Comparison of ENCODE assay signal across 8 cellular contexts in the genomic region with DNA sequence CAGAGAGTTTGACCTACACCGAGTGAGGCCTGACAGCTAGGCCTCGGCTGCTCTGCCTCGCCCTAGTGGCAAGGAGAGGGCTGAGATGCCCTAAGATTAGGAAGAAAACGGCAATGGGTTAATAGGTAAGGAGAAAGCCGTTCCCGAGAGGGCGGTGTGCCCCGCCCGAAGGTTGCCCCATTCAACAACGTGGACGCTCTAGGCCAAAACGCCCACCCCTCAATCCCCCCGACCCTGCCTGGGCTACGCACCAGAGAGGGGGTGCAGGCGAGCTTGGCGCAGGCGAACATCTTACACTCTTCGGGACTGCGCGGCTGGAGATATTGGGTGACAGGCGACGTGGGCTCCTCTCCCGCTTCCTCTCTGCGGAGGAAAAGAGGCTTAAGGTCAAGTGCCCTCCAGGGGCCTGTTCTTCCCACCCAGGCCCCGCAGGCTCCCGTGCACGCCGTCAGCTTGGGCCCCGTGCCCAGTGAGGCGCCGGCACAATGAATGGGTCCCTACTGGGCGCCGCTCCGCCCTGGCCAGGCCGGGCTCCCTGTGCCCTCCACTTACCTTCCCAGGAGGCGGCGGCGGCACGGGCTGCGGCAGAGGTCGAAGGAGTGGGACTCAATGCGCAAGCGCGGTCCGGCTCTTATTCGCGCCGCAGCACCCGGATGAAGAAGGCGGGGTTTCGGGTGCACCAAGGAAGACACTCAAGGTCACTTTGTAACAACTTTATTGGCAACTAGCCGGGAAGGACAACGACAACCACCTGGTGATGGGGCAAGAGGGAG. TPM values are rescaled to one million over a fixed set of nuclear protein-coding genes. Genes with fewer than 3 reads are reported as not detected.
A peak's percentile ranks its signal among the peaks of the same experiment; 100 is the strongest.
DNase-seq lines count a peak whose midpoint lies in the region; ATAC-seq and TF ChIP-seq lines count a peak whose summit lies in the region.

A gene (minus strand): TSS at position 607 of the 773 bp plus-strand sequence. CDS start 317 bp downstream, at position 290.

- H3K27me3 Mint-ChIP-seq in activated T-cell treated with anti-CD3 and anti-CD28 coated beads, Interleukin-2, amount 50 U/mL, for 24 hours = no peaks in the 10 kb centered on the region

- peak within 1 kb of the TSS; percentile 98 for H3K27ac Mint-ChIP-seq in activated T-cell treated with anti-CD3 and anti-CD28 coated beads, Interleukin-2, amount 50 U/mL, for 24 hours

- H3K4me3 Mint-ChIP-seq in activated T-cell treated with anti-CD3 and anti-CD28 coated beads, Interleukin-2, amount 50 U/mL, for 24 hours = peak within 1 kb of the TSS; percentile 95

- peak; percentile 91 for ATAC-seq in GM21576 (IDR thresholded peaks at IDR 0.05; ENCODE audit: unreplicated experiment)

- DNase-seq in DMS53 (lab: John Stamatoyannopoulos, UW) = peak; percentile 99
- peak; percentile 94 for DNase-seq in Jurkat, Clone E6-1 (ENCODE audit: low read depth, low spot score)
- peak; percentile 94 for DNase-seq in activated T-cell treated with anti-CD3 and anti-CD28 coated beads, Interleukin-2, amount 50 U/mL, for 24 hours
- DNase-seq in stimulated activated CD8-positive, alpha-beta memory T cell treated with anti-CD3 and anti-CD28 coated beads, Interleukin-7, amount 100 ng/mL, for 24 hours (ENCODE audit: low read depth) = peak; percentile 86

- peak within 1 kb of the TSS; percentile 97 for H3K4me3 ChIP-seq in Jurkat, Clone E6-1 (ENCODE audit: low read length)
- H3K4me3 ChIP-seq in esophagus (ENCODE audit: low read depth in 1 of 2, low read length in 2 of 2) (peak within 1 kb of the TSS; percentile 85 to 98), muscle layer of colon (ENCODE audit: low read depth in 1 of 2, low read length in 2 of 2) (peak within 1 kb of the TSS; percentile 67 to 75)

- peaks cover 58% of the 10 kb centered on the region for H3K36me3 Mint-ChIP-seq in activated T-cell treated with anti-CD3 and anti-CD28 coated beads, Interleukin-2, amount 50 U/mL, for 24 hours (ENCODE audit: low read depth)

- peak within 1 kb of the TSS; percentile 93 for H3K9ac ChIP-seq in muscle layer of colon (ENCODE audit: low read length)

- H3K9me3 Mint-ChIP-seq in activated T-cell treated with anti-CD3 and anti-CD28 coated beads, Interleukin-2, amount 50 U/mL, for 24 hours = peaks cover 3% of the 10 kb centered on the region

- H3K27ac ChIP-seq in esophagus (ENCODE audit: low read depth in 2 of 2, low read length in 1 of 2) (peak within 1 kb of the TSS; percentile 80 to 96), muscle layer of colon (ENCODE audit: low read depth, low read length) (peak within 1 kb of the TSS; percentile 80)

- H3K27me3 ChIP-seq in esophagus (ENCODE audit: control insufficient read depth in 1 of 2, insufficient read depth in 2 of 2, low read length in 2 of 2) (no peaks in the 10 kb centered on the region), muscle layer of colon (ENCODE audit: control insufficient read depth in 1 of 2, insufficient read depth in 2 of 2, low read length in 2 of 2) (no peaks in the 10 kb centered on the region)

- H3K36me3 ChIP-seq in esophagus (ENCODE audit: control insufficient read depth in 2 of 2, insufficient read depth in 2 of 2, low read length in 1 of 2) (peaks cover 3 to 5% of the 10 kb centered on the region in 2 donors), muscle layer of colon (ENCODE audit: insufficient read depth, low read length) (peaks cover 35% of the 10 kb centered on the region)

- 0 to 1% methylated on average over 50 to 53 of the region's 53 CpGs for WGBS in esophagus, 2 donors

- H3K4me1 ChIP-seq in esophagus (ENCODE audit: control insufficient read depth in 2 of 2, insufficient read depth in 2 of 2, low read length in 1 of 2) (no peaks in the 10 kb centered on the region), muscle layer of colon (ENCODE audit: insufficient read depth, low read length) (peaks cover 20% of the 10 kb centered on the region)

- no peaks in the 10 kb centered on the region for H3K9me3 ChIP-seq in esophagus (ENCODE audit: control insufficient read depth in 2 of 2, insufficient read depth in 1 of 2, low read depth in 1 of 2, low read length in 1 of 2)
- no peaks in the 10 kb centered on the region for H3K9me3 ChIP-seq in muscle layer of colon (ENCODE audit: low read length)

- H3K4me1 Mint-ChIP-seq in activated T-cell treated with anti-CD3 and anti-CD28 coated beads, Interleukin-2, amount 50 U/mL, for 24 hours (ENCODE audit: low read depth) = peaks cover 38% of the 10 kb centered on the region

TF ChIP-seq in PFSK-1, 5 proteins besides CTCF, POLR2A, EP300 and RAD21:
- TF ChIP-seq SIN3A (IDR thresholded peaks at IDR 0.05; ENCODE audit: borderline replicate concordance, insufficient read depth, low read length) (no peak), TAF1 (IDR thresholded peaks at IDR 0.05; ENCODE audit: borderline replicate concordance, insufficient read depth, low read length) (peak; percentile 82), POLR2AphosphoS5 (IDR thresholded peaks at IDR 0.05; ENCODE audit: low read depth, low read length) (peak; percentile 97), FOXP2 (optimal IDR thresholded peaks at IDR 0.05; ENCODE audit: borderline replicate concordance, extremely low read depth, extremely low read length, insufficient read depth) (peak; percentile 33)
- TF ChIP-seq, protein P1, sequence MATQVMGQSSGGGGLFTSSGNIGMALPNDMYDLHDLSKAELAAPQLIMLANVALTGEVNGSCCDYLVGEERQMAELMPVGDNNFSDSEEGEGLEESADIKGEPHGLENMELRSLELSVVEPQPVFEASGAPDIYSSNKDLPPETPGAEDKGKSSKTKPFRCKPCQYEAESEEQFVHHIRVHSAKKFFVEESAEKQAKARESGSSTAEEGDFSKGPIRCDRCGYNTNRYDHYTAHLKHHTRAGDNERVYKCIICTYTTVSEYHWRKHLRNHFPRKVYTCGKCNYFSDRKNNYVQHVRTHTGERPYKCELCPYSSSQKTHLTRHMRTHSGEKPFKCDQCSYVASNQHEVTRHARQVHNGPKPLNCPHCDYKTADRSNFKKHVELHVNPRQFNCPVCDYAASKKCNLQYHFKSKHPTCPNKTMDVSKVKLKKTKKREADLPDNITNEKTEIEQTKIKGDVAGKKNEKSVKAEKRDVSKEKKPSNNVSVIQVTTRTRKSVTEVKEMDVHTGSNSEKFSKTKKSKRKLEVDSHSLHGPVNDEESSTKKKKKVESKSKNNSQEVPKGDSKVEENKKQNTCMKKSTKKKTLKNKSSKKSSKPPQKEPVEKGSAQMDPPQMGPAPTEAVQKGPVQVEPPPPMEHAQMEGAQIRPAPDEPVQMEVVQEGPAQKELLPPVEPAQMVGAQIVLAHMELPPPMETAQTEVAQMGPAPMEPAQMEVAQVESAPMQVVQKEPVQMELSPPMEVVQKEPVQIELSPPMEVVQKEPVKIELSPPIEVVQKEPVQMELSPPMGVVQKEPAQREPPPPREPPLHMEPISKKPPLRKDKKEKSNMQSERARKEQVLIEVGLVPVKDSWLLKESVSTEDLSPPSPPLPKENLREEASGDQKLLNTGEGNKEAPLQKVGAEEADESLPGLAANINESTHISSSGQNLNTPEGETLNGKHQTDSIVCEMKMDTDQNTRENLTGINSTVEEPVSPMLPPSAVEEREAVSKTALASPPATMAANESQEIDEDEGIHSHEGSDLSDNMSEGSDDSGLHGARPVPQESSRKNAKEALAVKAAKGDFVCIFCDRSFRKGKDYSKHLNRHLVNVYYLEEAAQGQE (IDR thresholded peaks at IDR 0.05; ENCODE audit: insufficient read depth in 1 of 2, low read depth in 2 of 2, low read length in 2 of 2) = 0 out of 4 replicates have a peak, but pooled peaks of 1 of the 2 experiments have one; percentile 11
TF ChIP-seq in PFSK-1: peak in this region for 4.

RNA-seq across cellular contexts. Expression of the gene that starts here (rescaled TPM):
- polyA plus RNA-seq in Jurkat, Clone E6-1 (2012; ENCODE audit: insufficient read depth, insufficient read length) = 400 TPM
- 376 TPM for polyA plus RNA-seq in PFSK-1 (2012; ENCODE audit: insufficient read length, low read depth)
- polyA plus RNA-seq in esophagus = 100 to 1,000 TPM; 148 to 432 TPM

Comparison
In these comparisons a context has a peak if more than half of its experiments do, and no peak if none do; other contexts are left out.
1. Peak in every context shown above with its lines: DNase-seq, ATAC-seq, H3K4me3 ChIP-seq and H3K27ac ChIP-seq.